8 cellular contexts compared by ENCODE assay signal in the genomic region with DNA sequence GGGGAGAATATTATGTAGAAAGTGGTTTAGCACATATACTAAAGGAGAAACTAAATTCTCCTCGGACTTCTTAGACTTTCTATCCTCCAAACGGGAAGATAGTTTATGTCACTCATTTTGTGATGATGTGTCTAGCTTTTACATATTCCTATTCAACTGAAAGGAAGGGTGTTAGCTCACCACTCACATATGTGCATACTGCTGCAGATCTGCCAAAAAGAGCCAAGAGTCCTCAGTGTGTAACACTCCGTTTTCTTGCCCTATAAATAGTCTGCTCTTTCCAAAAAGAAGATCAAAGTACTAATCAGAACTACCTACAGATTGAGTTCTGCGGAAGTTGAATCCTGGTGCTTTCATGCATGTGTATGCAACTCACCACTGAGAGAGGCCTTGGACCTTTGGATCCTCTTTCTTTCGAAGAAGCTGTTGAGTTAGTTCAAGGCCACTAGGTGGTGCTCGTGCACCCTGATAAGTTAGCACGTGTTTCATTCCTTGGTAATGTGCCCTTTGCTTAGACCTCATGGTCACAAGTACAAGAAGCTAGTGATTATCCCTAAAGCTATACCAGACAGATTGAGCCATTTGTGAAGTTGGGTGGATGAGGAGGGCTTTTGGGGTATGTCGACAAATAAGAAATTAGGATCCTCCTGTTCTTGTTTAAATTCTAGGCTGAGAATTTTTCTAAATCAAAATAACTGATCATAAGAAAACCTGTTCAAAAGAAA. TPM values are rescaled to one million over a fixed set of nuclear protein-coding genes. Genes with fewer than 3 reads are reported as not detected.
DNase-seq lines count a peak whose midpoint lies in the region; ATAC-seq, FAIRE-seq and TF ChIP-seq lines count a peak whose summit lies in the region.

No MANE protein-coding gene starts in this region.

- H3K9me3 Mint-ChIP-seq in HFFc6 = no peaks in the 10 kb centered on the region

- no peaks in the 10 kb centered on the region for H3K36me3 ChIP-seq in pancreas
- peaks cover 0 to 11% (median 0%) of the 10 kb centered on the region in 4 donors for H3K36me3 ChIP-seq in upper lobe of left lung

- DNase-seq in HFFc6 (peak; percentile 84), NB4 (ENCODE audit: low read depth) (peak; percentile 97), SK-MEL-5 (ENCODE audit: low read depth, low spot score) (peak; percentile 98), germinal center (ENCODE audit: low spot score) (peak; percentile 80), pancreas (peak; percentile 48 to 85 (median 72)), upper lobe of left lung (peak in 1 of 2 donors; percentile 82)
- peak; percentile 17 to 63 (median 36) for DNase-seq in activated naive CD4-positive, alpha-beta T cell (lab: John Stamatoyannopoulos, UW)

- H3K4me1 Mint-ChIP-seq in HFFc6 (ENCODE audit: low read depth) = peaks cover 21% of the 10 kb centered on the region

- no peak overlapping the region for H3K27ac ChIP-seq in pancreas
- H3K27ac ChIP-seq in upper lobe of left lung = no peak overlapping the region

- H3K27me3 Mint-ChIP-seq in HFFc6 (ENCODE audit: insufficient read depth) = no peaks in the 10 kb centered on the region

- TF ChIP-seq EP300 in upper lobe of left lung (IDR thresholded peaks at IDR 0.05) = no peak

- TF ChIP-seq CTCF in GM12801 (IDR thresholded peaks at IDR 0.05; ENCODE audit: extremely low read depth, insufficient read length) (peak; percentile 36), HFFc6 (IDR thresholded peaks at IDR 0.05) (peak; percentile 97), NB4 (IDR thresholded peaks at IDR 0.05; ENCODE audit: low read depth, low read length) (peak; percentile 84), pancreas (IDR thresholded peaks at IDR 0.05) (peak; percentile 68 to 88 (median 85)), upper lobe of left lung (IDR thresholded peaks at IDR 0.05) (peak; percentile 73 to 92 (median 90))

- no peak for TF ChIP-seq POLR2A in NB4 (IDR thresholded peaks at IDR 0.05; ENCODE audit: extremely low read depth, insufficient read length)
- no peak for TF ChIP-seq POLR2A in upper lobe of left lung (IDR thresholded peaks at IDR 0.05)

- H3K9me3 ChIP-seq in pancreas (no peaks in the 10 kb centered on the region), upper lobe of left lung (no peaks in the 10 kb centered on the region)

- in situ Hi-C loops in SK-MEL-5 (cut with HindIII; ENCODE audit: low pct_unique_long_range_greater_than_20kb, low sequenced_read_pairs) = no loop called here

- intact Hi-C loops in pancreas (cut with DNase I) = loop anchor here in 1 of 3 donors (5.0 kb wide), 1 partner anchor 167 kb away; no protein-coding TSS in a partner anchor

- no peaks in the 10 kb centered on the region for H3K27me3 ChIP-seq in pancreas
- no peaks in the 10 kb centered on the region for H3K27me3 ChIP-seq in upper lobe of left lung

- peak; percentile 98 to 100 (median 100) for ATAC-seq in pancreas
- ATAC-seq in upper lobe of left lung (ENCODE audit: low FRiP score in 2 of 2) = peak; percentile 85 to 95

- no peak overlapping the region for H3K4me3 Mint-ChIP-seq in HFFc6

- peaks cover 11% of the 10 kb centered on the region for H3K36me3 Mint-ChIP-seq in HFFc6 (ENCODE audit: low read depth)

- H3K4me3 ChIP-seq in NB4 (ENCODE audit: low read depth, low read length) = no peak overlapping the region
- no peak overlapping the region for H3K4me3 ChIP-seq in pancreas
- H3K4me3 ChIP-seq in upper lobe of left lung = no peak overlapping the region

- peak overlapping the region; percentile 22 for H3K27ac Mint-ChIP-seq in HFFc6

- 10% methylated on average over 8 of the region's 8 CpGs for WGBS in pancreas, 2 donors
- WGBS in upper lobe of left lung, 2 donors = 19 to 23% methylated on average over 8 of the region's 8 CpGs

- no peaks in the 10 kb centered on the region for H3K4me1 ChIP-seq in pancreas
- H3K4me1 ChIP-seq in upper lobe of left lung = peaks cover 0 to 8% (median 0%) of the 10 kb centered on the region in 4 donors

- peak; percentile 75 for FAIRE-seq in pancreas (lab: Jason Lieb, UNC)

RNA-seq across cellular contexts. Expression of a gene that starts 14.1 kb away (rescaled TPM):
- total RNA-seq in HFFc6 (2021; fragmentation: NEBNext Ultra II Directional; extraction: Animal tissue kit (Norgen Biotek cat#: 25700)) = 10 to 100 TPM; 21.6 to 25.4 (median 23.0) TPM
- total RNA-seq in SK-MEL-5 (2014; rRNA removed; shearing (Covaris generic)) = 50.5 and 51.5 TPM in 2 replicates
- polyA plus RNA-seq in SK-MEL-5 (2015; cell fraction: cytosol; rRNA removed) = 21.5 and 28.6 TPM in 2 replicates
- polyA plus RNA-seq in SK-MEL-5 (2015; cell fraction: nucleus; rRNA removed) = 52.1 and 63.2 TPM in 2 replicates
- total RNA-seq in pancreas (10 to 100 TPM in 1 of 6 donors, 1 to 10 TPM in 5; 6.4 to 10.9 (median 7.8) TPM), upper lobe of left lung (10 to 100 TPM in 4 of 6 donors, 1 to 10 TPM in 1, under 1 TPM in 1; 1.00 to 21.0 (median 13.2) TPM)
- polyA plus RNA-seq in pancreas = 10 to 100 TPM; 14.7 to 17.6 TPM

RNA-seq across cellular contexts. Expression of a gene that starts 43.1 kb away (rescaled TPM):
- total RNA-seq in HFFc6 (2021; fragmentation: NEBNext Ultra II Directional; extraction: Animal tissue kit (Norgen Biotek cat#: 25700)) = 10 to 100 TPM; 43.3 to 53.9 (median 45.7) TPM
- 17.6 and 20.3 TPM in 2 replicates for total RNA-seq in SK-MEL-5 (2014; rRNA removed; shearing (Covaris generic))
- polyA plus RNA-seq in SK-MEL-5 (2015; cell fraction: cytosol; rRNA removed) = 35.7 and 37.7 TPM in 2 replicates
- polyA plus RNA-seq in SK-MEL-5 (2015; cell fraction: nucleus; rRNA removed) = 11.8 and 23.2 TPM in 2 replicates
- total RNA-seq in pancreas (10 to 100 TPM in 2 of 6 donors, 1 to 10 TPM in 4; 7.0 to 19.1 (median 8.8) TPM), upper lobe of left lung (10 to 100 TPM in 5 of 6 donors, 1 to 10 TPM in 1; 7.3 to 45.1 (median 33.5) TPM)
- polyA plus RNA-seq in pancreas = 10 to 100 TPM in 1 of 2 donors, 1 to 10 TPM in 1; 7.9 to 12.1 TPM

Comparison
In these comparisons a context has a peak if more than half of its experiments do, and no peak if none do; other contexts are left out.
1. CTCF ChIP-seq: peak in every context shown above with its lines; median percentile 97 in HFFc6; 90 in upper lobe of left lung; 85 in pancreas; 84 in NB4; 36 in GM12801.